Comparison of ENCODE assay signal across 22 cellular contexts in genomic region chr12:23262670-23263069, GRCh38.
"Had no signal": no experiment of that assay in that cellular context is flagged by ENCODE, and none has a peak within 500 bp of the region (broad histone marks: within the 10 kb centered on the region; RNA-seq: fewer than 3 reads in every experiment).

No MANE protein-coding gene starts in this region.

- H3K36me3 Mint-ChIP-seq: memory B cell had no signal

- FAIRE-seq: colon, endothelial cell of umbilical vein, islet of Langerhans, keratinocyte had no signal

- H3K27me3 ChIP-seq: dorsolateral prefrontal cortex, esophagus muscularis mucosa, gastrocnemius medialis, heart right ventricle, left lung had no signal

- H3K4me1 Mint-ChIP-seq: memory B cell had no signal

- H3K4me3 Mint-ChIP-seq: memory B cell had no signal

- H3K4me3 ChIP-seq: coronary artery, dorsolateral prefrontal cortex, esophagus muscularis mucosa, gastrocnemius medialis, heart right ventricle, left lung, lower lobe of right lung had no signal

- H3K36me3 ChIP-seq: esophagus muscularis mucosa, gastrocnemius medialis, heart right ventricle, left lung, lower lobe of right lung had no signal

- H3K9me3 ChIP-seq: esophagus muscularis mucosa, gastrocnemius medialis, lower lobe of right lung had no signal

- H3K27ac ChIP-seq: coronary artery, dorsolateral prefrontal cortex, esophagus muscularis mucosa, gastrocnemius medialis, heart right ventricle, left lung, lower lobe of right lung had no signal

- H3K9me3 Mint-ChIP-seq: memory B cell had no signal

- ATAC-seq: gastrocnemius medialis, heart right ventricle, left cardiac atrium, left lung, left ventricle myocardium superior, lower lobe of right lung had no signal

- H3K4me1 ChIP-seq: esophagus muscularis mucosa, gastrocnemius medialis, left lung, lower lobe of right lung had no signal

- DNase-seq: dermis blood vessel endothelial cell; dorsolateral prefrontal cortex; effector CD4-positive, alpha-beta T cell; effector memory CD4-positive, alpha-beta T cell; gastrocnemius medialis; glutamatergic neuron; head of caudate nucleus; heart right ventricle; hippocampal formation; left cardiac atrium; left lung; left ventricle myocardium superior; lower lobe of right lung; mesendoderm; midbrain had no signal

- H3K27ac Mint-ChIP-seq: memory B cell had no signal
